20 cellular contexts compared by ENCODE assay signal in genomic region chr18:22322251-22322691, GRCh38.
DNase-seq lines count a peak whose midpoint lies in the region; TF ChIP-seq lines count a peak whose summit lies in the region.
"Had no signal": no experiment of that assay in that cellular context is flagged by ENCODE, and none has a peak within 500 bp of the region (broad histone marks: within the 10 kb centered on the region; RNA-seq: fewer than 3 reads in every experiment).

No MANE protein-coding gene starts in this region.

- H3K9me3 ChIP-seq in hepatocyte (ENCODE audit: low read depth): no peaks in the 10 kb centered on the region
- H3K9me3 ChIP-seq in testis: no peaks in the 10 kb centered on the region
- H3K9me3 ChIP-seq: psoas muscle had no signal

- H3K4me1 ChIP-seq in hepatocyte (ENCODE audit: insufficient read depth) (peaks cover 24% of the 10 kb centered on the region), testis (peaks cover 7% of the 10 kb centered on the region)

- H3K27me3 ChIP-seq in hepatocyte (no peaks in the 10 kb centered on the region), testis (no peaks in the 10 kb centered on the region)

- no peaks in the 10 kb centered on the region for H3K9me2 ChIP-seq in hepatocyte (replicated peaks; ENCODE audit: insufficient read depth)

- H3K4me3 ChIP-seq in cardiac fibroblast (replicated peaks in 1 of 2; ENCODE audit: low read depth in 2 of 2, low read length in 2 of 2) (no peak overlapping the region), hepatocyte (no peak overlapping the region), testis (no peak overlapping the region)
- H3K4me3 ChIP-seq: dorsolateral prefrontal cortex, psoas muscle had no signal

- WGBS in hepatocyte (ENCODE audit: low lambda C conversion rate, missing lambda C conversion rate): 71% methylated on average over 7 of the region's 7 CpGs
- 77 to 84% methylated on average over 7 of the region's 7 CpGs for WGBS in testis, 2 donors

- H3K36me3 ChIP-seq in hepatocyte (replicated peaks; ENCODE audit: insufficient read depth, low read depth) (no peaks in the 10 kb centered on the region), testis (ENCODE audit: low read depth, missing control alignments) (no peaks in the 10 kb centered on the region)

- no peak overlapping the region for H3K4me2 ChIP-seq in hepatocyte

- intact Hi-C loops in posterior vena cava (cut with DNase I): no loop called here
- intact Hi-C loops in testis (cut with DNase I; ENCODE audit: low total_unique reads): no loop called here

- no peak for TF ChIP-seq POLR2A in testis (IDR thresholded peaks at IDR 0.05)

- H3K27ac ChIP-seq in hepatocyte (peak overlapping the region; percentile 70), testis (no peak overlapping the region)
- H3K27ac ChIP-seq: dorsolateral prefrontal cortex, epithelial cell of prostate, psoas muscle had no signal

- no peak overlapping the region for H2AFZ ChIP-seq in hepatocyte

- no peaks in the 10 kb centered on the region for H3K79me2 ChIP-seq in hepatocyte

- peak; percentile 65 for DNase-seq in NOMO-1 treated with dmso at 0.1 percent for 144 hours (lab: John Stamatoyannopoulos, UW; ENCODE audit: unreplicated experiment)
- DNase-seq in cardiac fibroblast (ENCODE audit: low read depth in 2 of 2): peak; percentile 31 to 82
- DNase-seq in hepatocyte (ENCODE audit: low spot score): no peak
- DNase-seq in posterior vena cava (ENCODE audit: low spot score): peak; percentile 88
- no peak for DNase-seq in testis
- no peak for DNase-seq in NCI-H1436 (lab: John Stamatoyannopoulos, UW)
- no peak for DNase-seq in H4 (ENCODE audit: low spot score)
- DNase-seq in NCI-H1417 treated with DMSO at 0.1 percent for 48 hours (lab: John Stamatoyannopoulos, UW): no peak
- DNase-seq: activated CD4-positive, alpha-beta T cell treated with anti-CD3 and anti-CD28 coated beads for 48 hours; activated CD8-positive, alpha-beta memory T cell treated with anti-CD3 and anti-CD28 coated beads, Interleukin-2, amount 10 ng/mL, durations not matched to agents 7 days and 5 days; activated naive CD8-positive, alpha-beta T cell treated with anti-CD3 and anti-CD28 coated beads, Interleukin-2, amount 10 ng/mL, durations not matched to agents 7 days and 5 days; caudate nucleus; CD4-positive, CD25-positive, alpha-beta regulatory T cell; DMS53; dorsolateral prefrontal cortex; H9; NCI-H1694 treated with DMSO at 0.1 percent for 48 hours; NCI-H226 had no signal

- no peaks in the 10 kb centered on the region for H4K20me1 ChIP-seq in hepatocyte (ENCODE audit: insufficient read depth, poor library complexity, severe bottlenecking)

- TF ChIP-seq CTCF in cardiac fibroblast (IDR thresholded peaks at IDR 0.05; ENCODE audit: low read depth, low read length) (no peak), hepatocyte (IDR thresholded peaks at IDR 0.05; ENCODE audit: poor library complexity) (no peak), testis (IDR thresholded peaks at IDR 0.05) (no peak)

Comparison
In these comparisons a context has a peak if more than half of its experiments do, and no peak if none do; other contexts are left out.
1. DNase-seq: peak in NOMO-1 treated with dmso at 0.1 percent for 144 hours (single experiment), cardiac fibroblast (2 of 2) and posterior vena cava (single experiment); none in hepatocyte (single experiment), testis (single experiment), NCI-H1436 (single experiment), H4 (single experiment) and NCI-H1417 treated with DMSO at 0.1 percent for 48 hours (single experiment).